In the genomic region with DNA sequence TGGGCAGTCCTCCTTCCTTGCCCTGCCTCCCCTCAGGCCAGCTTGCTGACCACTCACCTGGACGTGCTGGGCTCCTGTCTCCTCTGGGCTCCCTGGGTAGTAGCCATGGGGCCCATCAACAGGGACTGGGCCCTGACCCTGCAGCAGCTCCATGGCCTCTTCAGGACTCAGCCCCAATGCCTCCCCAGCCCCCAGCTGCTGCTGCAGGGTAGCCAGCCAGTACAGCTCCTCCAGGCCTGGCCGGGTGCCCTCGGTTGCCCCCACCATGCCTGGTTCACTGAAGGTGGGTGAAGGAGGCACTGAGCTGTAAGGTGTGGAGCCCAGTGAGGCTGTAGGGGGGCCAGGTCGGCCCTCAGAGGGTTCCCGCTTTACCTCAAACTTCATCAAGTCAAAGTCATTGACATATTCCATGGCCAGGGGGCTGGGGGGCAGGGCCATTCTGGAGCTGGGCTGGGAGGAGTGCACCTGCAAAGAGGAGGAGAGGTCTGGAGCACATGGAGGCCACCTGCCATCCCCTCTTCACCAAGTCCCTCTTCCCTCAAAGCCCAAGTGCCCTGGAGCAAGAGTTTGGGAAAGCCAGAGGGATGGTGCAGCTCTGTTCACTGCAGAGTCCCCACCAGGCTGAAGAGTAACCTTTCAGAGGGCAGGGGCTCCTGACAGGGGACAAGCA, we compare ENCODE assay signal across 15 cellular contexts. TPM values are rescaled to one million over a fixed set of nuclear protein-coding genes. Genes with fewer than 3 reads are reported as not detected.
DNase-seq lines count a peak whose midpoint lies in the region; ATAC-seq and TF ChIP-seq lines count a peak whose summit lies in the region.
"Had no signal": no experiment of that assay in that cellular context is flagged by ENCODE, and none has a peak within 500 bp of the region (broad histone marks: within the 10 kb centered on the region; RNA-seq: fewer than 3 reads in every experiment).

No MANE protein-coding gene starts in this region.

- no peak overlapping the region for H3K27ac ChIP-seq in BLaER1
- H3K27ac ChIP-seq in CD8-positive, alpha-beta T cell (ENCODE audit: low read depth, low read length), result no peak overlapping the region

- H3K4me1 Mint-ChIP-seq in CD8-positive, alpha-beta T cell (ENCODE audit: low read depth), result peaks cover 21% of the 10 kb centered on the region
- peaks cover 17% of the 10 kb centered on the region for H3K4me1 Mint-ChIP-seq in activated T-helper 2 cell treated with anti-CD3 and anti-CD28 coated beads, Interferon-gamma antibody, Interleukin-2, Interleukin-4, amounts not matched to agents 10 μg/mL and 5 μg/mL and 100 μg/mL, durations not matched to agents 14 hours and 24 hours and 36 hours (ENCODE audit: low read depth)
- peaks cover 36% of the 10 kb centered on the region for H3K4me1 Mint-ChIP-seq in mesothelial cell of epicardium

- DNase-seq in CD8-positive, alpha-beta T cell, result no peak
- DNase-seq in activated T-helper 2 cell treated with anti-CD3 and anti-CD28 coated beads, Interferon-gamma antibody, Interleukin-2, Interleukin-4, amounts not matched to agents 10 μg/mL and 5 μg/mL and 100 μg/mL, durations not matched to agents 14 hours and 24 hours and 36 hours (ENCODE audit: low spot score), result no peak
- DNase-seq in mesothelial cell of epicardium (ENCODE audit: low spot score in 2 of 2, unreplicated experiment in 2 of 2), result no peak
- no peak for DNase-seq in GM03348 (ENCODE audit: low spot score)
- DNase-seq in AG20443 (ENCODE audit: low spot score), result no peak
- no peak for DNase-seq in NCI-H446 treated with DMSO at 0.1 percent for 48 hours (lab: John Stamatoyannopoulos, UW)
- DNase-seq: activated naive CD4-positive, alpha-beta T cell treated with Interleukin-2 at 50 U/mL for 16 hours; BE2C had no signal

- intact Hi-C loops in CD8-positive, alpha-beta T cell (cut with DNase I, micrococcal nuclease), result loop anchor here in 1 of 2 experiments (5.0 kb wide), 1 partner anchor 1245 kb away; a partner anchor contains a TSS
- intact Hi-C loops in activated T-helper 2 cell treated with anti-CD3 and anti-CD28 coated beads, Interferon-gamma antibody, Interleukin-2, Interleukin-4, amounts not matched to agents 10 μg/mL and 5 μg/mL and 100 μg/mL, durations not matched to agents 14 hours and 24 hours and 36 hours (cut with micrococcal nuclease), result no loop called here

- peaks cover 54% of the 10 kb centered on the region for H3K4me1 ChIP-seq in BLaER1
- peaks cover 14% of the 10 kb centered on the region for H3K4me1 ChIP-seq in CD8-positive, alpha-beta T cell (ENCODE audit: insufficient read depth, low read length)

- H3K4me3 ChIP-seq in BLaER1, result no peak overlapping the region
- H3K4me3 ChIP-seq in CD8-positive, alpha-beta T cell (ENCODE audit: low read depth, low read length), result no peak overlapping the region

- no peaks in the 10 kb centered on the region for H3K9me3 Mint-ChIP-seq in CD8-positive, alpha-beta T cell
- H3K9me3 Mint-ChIP-seq in activated T-helper 2 cell treated with anti-CD3 and anti-CD28 coated beads, Interferon-gamma antibody, Interleukin-2, Interleukin-4, amounts not matched to agents 10 μg/mL and 5 μg/mL and 100 μg/mL, durations not matched to agents 14 hours and 24 hours and 36 hours, result no peaks in the 10 kb centered on the region
- H3K9me3 Mint-ChIP-seq in mesothelial cell of epicardium, result no peaks in the 10 kb centered on the region

- no peaks in the 10 kb centered on the region for H4K20me1 ChIP-seq in BLaER1

- no peaks in the 10 kb centered on the region for H3K27me3 Mint-ChIP-seq in CD8-positive, alpha-beta T cell (ENCODE audit: low read depth)
- H3K27me3 Mint-ChIP-seq in activated T-helper 2 cell treated with anti-CD3 and anti-CD28 coated beads, Interferon-gamma antibody, Interleukin-2, Interleukin-4, amounts not matched to agents 10 μg/mL and 5 μg/mL and 100 μg/mL, durations not matched to agents 14 hours and 24 hours and 36 hours (ENCODE audit: low read depth), result no peaks in the 10 kb centered on the region
- peaks cover 33% of the 10 kb centered on the region for H3K27me3 Mint-ChIP-seq in mesothelial cell of epicardium (ENCODE audit: low read depth)

- no peak overlapping the region for H3K9ac ChIP-seq in BLaER1

- H3K27ac Mint-ChIP-seq in CD8-positive, alpha-beta T cell, result peak overlapping the region; percentile 84
- peak overlapping the region; percentile 45 for H3K27ac Mint-ChIP-seq in activated T-helper 2 cell treated with anti-CD3 and anti-CD28 coated beads, Interferon-gamma antibody, Interleukin-2, Interleukin-4, amounts not matched to agents 10 μg/mL and 5 μg/mL and 100 μg/mL, durations not matched to agents 14 hours and 24 hours and 36 hours
- peak overlapping the region; percentile 81 for H3K27ac Mint-ChIP-seq in mesothelial cell of epicardium

- peak overlapping the region; percentile 87 for H3K4me2 ChIP-seq in BLaER1

- no peak for ATAC-seq in CD8-positive, alpha-beta T cell
- no peak for ATAC-seq in GM18498 (IDR thresholded peaks at IDR 0.05; ENCODE audit: unreplicated experiment)

- POLR2A ChIA-PET in CD8-positive, alpha-beta T cell (lab: Charles Lee), result interaction anchor here (0.8 to 4.5 kb wide), 6 partner anchors 8 to 32 kb away, joined by 3 to 41 read pairs (median 12); a partner anchor contains a TSS

- TF ChIP-seq CTCF in CD8-positive, alpha-beta T cell (IDR thresholded peaks at IDR 0.05), result no peak
- no peak for TF ChIP-seq CTCF in mesothelial cell of epicardium (IDR thresholded peaks at IDR 0.05; ENCODE audit: unreplicated experiment)

- H3K4me3 Mint-ChIP-seq in CD8-positive, alpha-beta T cell, result peak overlapping the region; percentile 87
- peak overlapping the region; percentile 73 for H3K4me3 Mint-ChIP-seq in activated T-helper 2 cell treated with anti-CD3 and anti-CD28 coated beads, Interferon-gamma antibody, Interleukin-2, Interleukin-4, amounts not matched to agents 10 μg/mL and 5 μg/mL and 100 μg/mL, durations not matched to agents 14 hours and 24 hours and 36 hours (ENCODE audit: low read depth)
- peak overlapping the region; percentile 77 for H3K4me3 Mint-ChIP-seq in mesothelial cell of epicardium

- no peaks in the 10 kb centered on the region for H3K36me3 ChIP-seq in BLaER1
- no peaks in the 10 kb centered on the region for H3K36me3 ChIP-seq in CD8-positive, alpha-beta T cell (ENCODE audit: insufficient read depth, low read length)
- H3K36me3 ChIP-seq: BE2C, pancreas had no signal

- peaks cover 9% of the 10 kb centered on the region; the same call in 1 of the 2 replicates for H3K27me3 ChIP-seq in BLaER1
- no peaks in the 10 kb centered on the region for H3K27me3 ChIP-seq in CD8-positive, alpha-beta T cell (ENCODE audit: insufficient read depth, low read length)
- H3K27me3 ChIP-seq: BE2C, pancreas had no signal

- no peaks in the 10 kb centered on the region for H3K9me3 ChIP-seq in BLaER1
- no peaks in the 10 kb centered on the region for H3K9me3 ChIP-seq in CD8-positive, alpha-beta T cell (ENCODE audit: low read length)
- H3K9me3 ChIP-seq: BE2C, pancreas had no signal

- H3K36me3 Mint-ChIP-seq in CD8-positive, alpha-beta T cell, result no peaks in the 10 kb centered on the region
- no peaks in the 10 kb centered on the region for H3K36me3 Mint-ChIP-seq in activated T-helper 2 cell treated with anti-CD3 and anti-CD28 coated beads, Interferon-gamma antibody, Interleukin-2, Interleukin-4, amounts not matched to agents 10 μg/mL and 5 μg/mL and 100 μg/mL, durations not matched to agents 14 hours and 24 hours and 36 hours (ENCODE audit: low read depth)
- no peaks in the 10 kb centered on the region for H3K36me3 Mint-ChIP-seq in mesothelial cell of epicardium

- CTCF ChIA-PET in CD8-positive, alpha-beta T cell (lab: Charles Lee), result interaction anchor here (0.7 to 12.9 kb wide), 8 partner anchors 9 to 548 kb away, joined by 3 to 155 read pairs (median 10); a partner anchor contains a TSS

RNA-seq across cellular contexts. Expression of a gene that starts 11.2 kb away (rescaled TPM):
- total RNA-seq in CD8-positive, alpha-beta T cell, result not detected
- not detected in 2 replicates for total RNA-seq in activated T-helper 2 cell treated with anti-CD3 and anti-CD28 coated beads, Interferon-gamma antibody, Interleukin-2, Interleukin-4, amounts not matched to agents 10 μg/mL and 5 μg/mL and 100 μg/mL, durations not matched to agents 14 hours and 24 hours and 36 hours
- total RNA-seq in mesothelial cell of epicardium, result not detected in 3 replicates
- total RNA-seq: H4; lung microvascular endothelial cell; pancreas; Right ventricle myocardium inferior; T-helper 2 cell treated with Interferon-gamma antibody and Interleukin-4, amounts not matched to agents 100 ng/mL and 5 ng/mL, for 36 hours had no signal

RNA-seq across cellular contexts. Expression of a gene that starts 11.6 kb away (rescaled TPM):
- 1 to 10 TPM; 4.9 to 5.2 TPM for total RNA-seq in CD8-positive, alpha-beta T cell
- 62.7 and 62.8 TPM in 2 replicates for total RNA-seq in activated T-helper 2 cell treated with anti-CD3 and anti-CD28 coated beads, Interferon-gamma antibody, Interleukin-2, Interleukin-4, amounts not matched to agents 10 μg/mL and 5 μg/mL and 100 μg/mL, durations not matched to agents 14 hours and 24 hours and 36 hours
- total RNA-seq in mesothelial cell of epicardium, result 18.9 to 22.2 TPM (median 20.6 TPM) in 3 replicates

RNA-seq across cellular contexts. Expression of a gene that starts 30.7 kb away (rescaled TPM):
- under 1 TPM; 0.14 to 0.19 TPM for total RNA-seq in CD8-positive, alpha-beta T cell
- 1.3 and 1.7 TPM in 2 replicates for total RNA-seq in activated T-helper 2 cell treated with anti-CD3 and anti-CD28 coated beads, Interferon-gamma antibody, Interleukin-2, Interleukin-4, amounts not matched to agents 10 μg/mL and 5 μg/mL and 100 μg/mL, durations not matched to agents 14 hours and 24 hours and 36 hours
- 1.1 to 1.6 TPM (median 1.4 TPM) in 3 replicates for total RNA-seq in mesothelial cell of epicardium
- total RNA-seq: lung microvascular endothelial cell had no signal

RNA-seq across cellular contexts. Expression of a gene that starts 32.0 kb away (rescaled TPM):
- total RNA-seq in CD8-positive, alpha-beta T cell, result 10 to 100 TPM; 88.7 to 89.7 TPM
- 67.2 and 77.3 TPM in 2 replicates for total RNA-seq in activated T-helper 2 cell treated with anti-CD3 and anti-CD28 coated beads, Interferon-gamma antibody, Interleukin-2, Interleukin-4, amounts not matched to agents 10 μg/mL and 5 μg/mL and 100 μg/mL, durations not matched to agents 14 hours and 24 hours and 36 hours
- total RNA-seq in mesothelial cell of epicardium, result 62.3 to 71.1 TPM (median 63.7 TPM) in 3 replicates

RNA-seq across cellular contexts. Expression of a gene that starts 32.2 kb away (rescaled TPM):
- total RNA-seq in CD8-positive, alpha-beta T cell, result 1 to 10 TPM; 3.4 to 3.8 TPM
- total RNA-seq in activated T-helper 2 cell treated with anti-CD3 and anti-CD28 coated beads, Interferon-gamma antibody, Interleukin-2, Interleukin-4, amounts not matched to agents 10 μg/mL and 5 μg/mL and 100 μg/mL, durations not matched to agents 14 hours and 24 hours and 36 hours, result 1.6 and 1.8 TPM in 2 replicates
- 1.5 to 2.0 TPM (median 1.8 TPM) in 3 replicates for total RNA-seq in mesothelial cell of epicardium
